In genomic region chr3:58214484-58215316, GRCh38 we compare ENCODE assay signal across 9 cellular contexts. TPM values are rescaled to one million over a fixed set of nuclear protein-coding genes. Genes with fewer than 3 reads are reported as not detected.
DNase-seq lines count a peak whose midpoint lies in the region; ATAC-seq and TF ChIP-seq lines count a peak whose summit lies in the region.
"Had no signal": no experiment of that assay in that cellular context is flagged by ENCODE, and none has a peak within 500 bp of the region (broad histone marks: within the 10 kb centered on the region; RNA-seq: fewer than 3 reads in every experiment).

No MANE protein-coding gene starts in this region.

- peaks cover 9% of the 10 kb centered on the region for H3K4me1 Mint-ChIP-seq in WTC11

- ATAC-seq in GM19372 (IDR thresholded peaks at IDR 0.05; ENCODE audit: low read depth, unreplicated experiment) (peak; percentile 74), HG03280 (IDR thresholded peaks at IDR 0.05; ENCODE audit: unreplicated experiment) (peak; percentile 82), WTC11 (peak; percentile 38)

- no peak for TF ChIP-seq CTCF in WTC11 (IDR thresholded peaks at IDR 0.05)

- no peaks in the 10 kb centered on the region for H3K9me3 Mint-ChIP-seq in WTC11

- H3K27me3 Mint-ChIP-seq in WTC11 (ENCODE audit: low read depth) = no peaks in the 10 kb centered on the region

- no peak overlapping the region for H3K27ac Mint-ChIP-seq in WTC11

- no peaks in the 10 kb centered on the region for H3K36me3 Mint-ChIP-seq in WTC11

- POLR2A ChIA-PET in WTC11 (lab: Charles Lee) = interaction anchor here (0.6 kb wide), 1 partner anchor 281 kb away, joined by 3 read pairs; no protein-coding TSS in a partner anchor

- DNase-seq in ELF-1 (ENCODE audit: low read depth, low spot score) (peak; percentile 20), WTC11 (ENCODE audit: low spot score) (peak; percentile 23), medulla oblongata (ENCODE audit: extremely low spot score) (peak; percentile 49), occipital lobe (lab: John Stamatoyannopoulos, UW) (no peak), COLO829 (ENCODE audit: low spot score) (no peak), NCI-H1105 treated with DMSO at 0.1 percent for 48 hours (lab: John Stamatoyannopoulos, UW) (no peak)

- CTCF ChIA-PET in WTC11 (lab: Charles Lee) = interaction anchor here (0.6 to 1.8 kb wide), 7 partner anchors 10 to 91 kb away, joined by 3 to 13 read pairs (median 4); partner anchors contain the start of genes HTD2 and RPP14

- H3K4me3 Mint-ChIP-seq in WTC11 = no peak overlapping the region

TF ChIP-seq in WTC11, 78 proteins besides CTCF, POLR2A, EP300 and RAD21:
- TF ChIP-seq NFATC4 (CRISPR knock-in tag; IDR thresholded peaks at IDR 0.05) = no peak
- peak; percentile 38; the same call in 1 of the 2 replicates for TF ChIP-seq GABPB1 (CRISPR knock-in tag; IDR thresholded peaks at IDR 0.05)

RNA-seq across cellular contexts. Expression of gene DNASE1L3, which starts 3.9 kb away (rescaled TPM):
- total RNA-seq in WTC11 (2021) = not detected in 3 replicates
- total RNA-seq in occipital lobe = 0.94 TPM
- total RNA-seq: SJSA1 had no signal

RNA-seq across cellular contexts. Expression of gene ABHD6, which starts 22.9 kb away (rescaled TPM):
- total RNA-seq in WTC11 (2021) = 5.4 to 6.5 TPM (median 6.3 TPM) in 3 replicates
- 30.1 TPM for total RNA-seq in occipital lobe

Comparison
In these comparisons a context has a peak if more than half of its experiments do, and no peak if none do; other contexts are left out.
1. DNase-seq: peak in ELF-1 (single experiment), WTC11 (single experiment) and medulla oblongata (single experiment); none in occipital lobe (single experiment), COLO829 (single experiment) and NCI-H1105 treated with DMSO at 0.1 percent for 48 hours (single experiment).
2. Peak in every context shown above with its lines, with median percentiles within 50 percentile points of each other: ATAC-seq.